Comparison of ENCODE assay signal across 25 cellular contexts in the genomic region with DNA sequence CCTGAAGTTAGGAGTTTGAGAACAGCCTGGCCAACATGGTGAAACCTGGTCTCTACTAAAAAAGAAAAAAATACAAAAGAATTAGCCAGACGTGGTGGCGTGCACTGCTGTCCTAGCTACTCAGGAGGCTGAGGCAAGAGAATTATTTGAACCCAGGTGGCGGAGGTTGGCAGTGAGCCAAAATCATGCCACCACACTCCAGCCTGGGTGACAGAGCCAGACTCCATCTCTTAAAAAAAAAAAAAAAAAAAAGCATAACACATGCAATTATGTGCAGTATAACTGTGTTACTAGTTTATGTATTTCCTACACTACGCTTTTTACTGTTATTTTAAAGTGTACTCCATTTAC.
"Had no signal": no experiment of that assay in that cellular context is flagged by ENCODE, and none has a peak within 500 bp of the region (broad histone marks: within the 10 kb centered on the region; RNA-seq: fewer than 3 reads in every experiment).

No MANE protein-coding gene starts in this region.

- H3K9me3 ChIP-seq: esophagus squamous epithelium, gastroesophageal sphincter, heart right ventricle had no signal

- H3K36me3 ChIP-seq: brain microvascular endothelial cell, esophagus squamous epithelium, gastroesophageal sphincter, heart right ventricle had no signal

- DNase-seq: activated CD4-positive, alpha-beta memory T cell treated with anti-CD3 and anti-CD28 coated beads, Interleukin-2, amount 10 ng/mL, durations not matched to agents 7 days and 5 days; activated CD4-positive, alpha-beta T cell treated with anti-CD3 and anti-CD28 coated beads for 1 hour; activated CD4-positive, alpha-beta T cell treated with anti-CD3 and anti-CD28 coated beads for 4 hours; activated CD4-positive, alpha-beta T cell treated with anti-CD3 and anti-CD28 coated beads, Interleukin-2, amount 10 ng/mL, durations not matched to agents 7 days and 5 days; activated CD4-positive, alpha-beta T cell treated with anti-CD3 and anti-CD28 coated beads, Interleukin-2, amount 50 U/mL, for 4 hours; activated effector memory CD4-positive, alpha-beta T cell treated with Interleukin-2 at 50 U/mL for 16 hours; activated gamma-delta T cell treated with Interleukin-2 at 50 U/mL for 16 hours; activated naive CD4-positive, alpha-beta T cell treated with anti-CD3 and anti-CD28 coated beads, Interleukin-2, amount 50 U/mL, for 16 hours; activated naive CD4-positive, alpha-beta T cell treated with Interleukin-2 at 50 U/mL for 16 hours; activated T-cell treated with anti-CD3 and anti-CD28 coated beads, Interleukin-2, amount 50 U/mL, for 4 hours; amniotic stem cell; anterior cingulate cortex; brain microvascular endothelial cell; dorsolateral prefrontal cortex; effector memory CD4-positive, alpha-beta T cell; esophagus squamous epithelium; foreskin melanocyte; heart right ventricle; T-helper 2 cell had no signal

- H3K4me3 ChIP-seq: coronary artery, dorsolateral prefrontal cortex, esophagus squamous epithelium, gastroesophageal sphincter, heart right ventricle had no signal

- H3K4me1 ChIP-seq: esophagus squamous epithelium, gastroesophageal sphincter, heart right ventricle had no signal

- ATAC-seq: activated T-cell treated with anti-CD3 and anti-CD28 coated beads, Interleukin-2, amount 50 U/mL, for 4 hours; activated T-helper 17 cell treated with anti-CD3 and anti-CD28 coated beads, Interleukin-2, amount 50 U/mL, for 72 hours; gastroesophageal sphincter; heart right ventricle had no signal

- FAIRE-seq: astrocyte, bronchial epithelial cell had no signal

- H3K27me3 ChIP-seq: brain microvascular endothelial cell, esophagus squamous epithelium, gastroesophageal sphincter, heart right ventricle had no signal

- H3K27ac ChIP-seq: brain microvascular endothelial cell, coronary artery, dorsolateral prefrontal cortex, epithelial cell of prostate, esophagus squamous epithelium, gastroesophageal sphincter, heart right ventricle had no signal
